17 cellular contexts compared by ENCODE assay signal in genomic region chr16:48277158-48277557, GRCh38. TPM values are rescaled to one million over a fixed set of nuclear protein-coding genes. Genes with fewer than 3 reads are reported as not detected.
DNase-seq lines count a peak whose midpoint lies in the region; ATAC-seq and TF ChIP-seq lines count a peak whose summit lies in the region.
"Had no signal": no experiment of that assay in that cellular context is flagged by ENCODE, and none has a peak within 500 bp of the region (broad histone marks: within the 10 kb centered on the region; RNA-seq: fewer than 3 reads in every experiment).

No MANE protein-coding gene starts in this region.

- H4K20me1 ChIP-seq in PC-3 (ENCODE audit: low read length), result no peaks in the 10 kb centered on the region

- H3K4me2 ChIP-seq in PC-3 (ENCODE audit: low read length), result no peak overlapping the region
- H3K4me2 ChIP-seq: BLaER1 had no signal

- H3K36me3 ChIP-seq in gastroesophageal sphincter (peaks cover 3 to 13% of the 10 kb centered on the region in 2 donors), stomach (peaks cover 0 to 37% (median 28%) of the 10 kb centered on the region in 4 donors), uterus (no peaks in the 10 kb centered on the region), PC-3 (ENCODE audit: low read depth, low read length) (peaks cover 16% of the 10 kb centered on the region)
- H3K36me3 ChIP-seq: ascending aorta had no signal

- TF ChIP-seq POLR2A in gastroesophageal sphincter (IDR thresholded peaks at IDR 0.05) (no peak), stomach (IDR thresholded peaks at IDR 0.05) (no peak), uterus (IDR thresholded peaks at IDR 0.05) (no peak)

- no peak overlapping the region for H3K9ac ChIP-seq in PC-3 (ENCODE audit: low read length)
- H3K9ac ChIP-seq: BLaER1 had no signal

- no peaks in the 10 kb centered on the region for H3K79me2 ChIP-seq in PC-3 (ENCODE audit: low read length)

- CTCF ChIA-PET in PC-3 (lab: Charles Lee), result no interaction called here

- no TSS peak for BruUV-seq in PC-3 (replicated peaks; lab: Mats Ljungman, UMichigan)

- H2AFZ ChIP-seq in PC-3 (ENCODE audit: low read length), result no peak overlapping the region

- 94 to 96% methylated on average over 2 to 5 of the region's 5 CpGs for WGBS in gastroesophageal sphincter (ENCODE audit: low coverage in 1 of 2), 2 donors
- WGBS in stomach, 5 donors, result 77 to 85% (median 80%) methylated on average over 5 of the region's 5 CpGs

- H3K4me1 ChIP-seq in gastroesophageal sphincter (peaks cover 0 to 79% (median 10%) of the 10 kb centered on the region in 3 donors), stomach (peaks cover 0 to 45% (median 28%) of the 10 kb centered on the region in 4 donors), uterus (no peaks in the 10 kb centered on the region), PC-3 (ENCODE audit: insufficient read depth, low read length) (no peaks in the 10 kb centered on the region)

- no peak for TF ChIP-seq EP300 in gastroesophageal sphincter (IDR thresholded peaks at IDR 0.05)
- TF ChIP-seq EP300 in stomach (IDR thresholded peaks at IDR 0.05), result no peak

- ATAC-seq in gastroesophageal sphincter (no peak), PC-3 (no peak)
- ATAC-seq: heart left ventricle had no signal

- POLR2A ChIA-PET in PC-3 (lab: Charles Lee; ENCODE audit: unreplicated experiment), result no interaction called here

- intact Hi-C loops in stomach (cut with DNase I; ENCODE audit: low total_unique reads), result no loop called here
- intact Hi-C loops in uterus (cut with DNase I; ENCODE audit: low total_unique reads), result no loop called here
- intact Hi-C loops in PC-3 (cut with micrococcal nuclease), result no loop called here

- no peaks in the 10 kb centered on the region for H3K9me3 ChIP-seq in gastroesophageal sphincter
- no peaks in the 10 kb centered on the region for H3K9me3 ChIP-seq in stomach
- no peaks in the 10 kb centered on the region for H3K9me3 ChIP-seq in uterus
- H3K9me3 ChIP-seq in PC-3 (ENCODE audit: low read length), result no peaks in the 10 kb centered on the region
- H3K9me3 ChIP-seq: ascending aorta, BLaER1, esophagus squamous epithelium, heart left ventricle had no signal

- peak; percentile 40 for DNase-seq in NCI-H1105 treated with DMSO at 0.1 percent for 48 hours (lab: John Stamatoyannopoulos, UW)
- peak; percentile 15 for DNase-seq in amniotic epithelial cell (ENCODE audit: low read depth)
- DNase-seq in stomach, result peak; percentile 54
- no peak for DNase-seq in dedifferentiated amniotic fluid mesenchymal stem cell (ENCODE audit: extremely low spot score)
- no peak for DNase-seq in uterus
- DNase-seq in PC-3, result no peak
- DNase-seq: activated CD4-positive, CD25-positive, alpha-beta regulatory T cell treated with anti-CD3 and anti-CD28 coated beads, Interleukin-2, amount 50 U/mL, for 72 hours; DMS153; esophagus squamous epithelium; H7; heart left ventricle; MM.1S; occipital lobe; stimulated activated CD4-positive, alpha-beta T cell treated with anti-CD3 and anti-CD28 coated beads, Interleukin-4, amount 100 ng/mL, for 4 hours had no signal

- peak overlapping the region in 3 of 4 donors; percentile 45 to 67 (median 63) for H3K27ac ChIP-seq in gastroesophageal sphincter
- H3K27ac ChIP-seq in stomach, result peak overlapping the region in 1 of 5 donors; percentile 64
- no peak overlapping the region for H3K27ac ChIP-seq in uterus
- H3K27ac ChIP-seq in PC-3 (ENCODE audit: low read length), result no peak overlapping the region
- H3K27ac ChIP-seq: BLaER1, esophagus squamous epithelium had no signal

- no peaks in the 10 kb centered on the region for H3K9me2 ChIP-seq in PC-3 (replicated peaks; ENCODE audit: low read length)

- TF ChIP-seq CTCF in gastroesophageal sphincter (IDR thresholded peaks at IDR 0.05) (no peak), stomach (IDR thresholded peaks at IDR 0.05) (no peak), uterus (IDR thresholded peaks at IDR 0.05) (no peak), PC-3 (conservative IDR thresholded peaks at IDR 0.05; ENCODE audit: low read depth, low read length) (no peak)

- H3F3A ChIP-seq in PC-3 (ENCODE audit: low read length, unreplicated experiment), result no peaks in the 10 kb centered on the region

- H3K4me3 ChIP-seq in gastroesophageal sphincter, result no peak overlapping the region
- H3K4me3 ChIP-seq in stomach, result no peak overlapping the region
- no peak overlapping the region for H3K4me3 ChIP-seq in uterus
- no peak overlapping the region for H3K4me3 ChIP-seq in PC-3 (ENCODE audit: low read length)
- H3K4me3 ChIP-seq: ascending aorta, BLaER1, esophagus squamous epithelium, heart left ventricle had no signal

- H3K27me3 ChIP-seq in gastroesophageal sphincter (no peaks in the 10 kb centered on the region), stomach (no peaks in the 10 kb centered on the region), uterus (no peaks in the 10 kb centered on the region), PC-3 (ENCODE audit: low read length) (no peaks in the 10 kb centered on the region)
- H3K27me3 ChIP-seq: ascending aorta, BLaER1, esophagus squamous epithelium, heart left ventricle had no signal

RNA-seq across cellular contexts. Expression of gene ABCC11, which starts 29.8 kb away (rescaled TPM):
- total RNA-seq in gastroesophageal sphincter (not detected), stomach (under 1 TPM in 1 of 5 donors, not detected in 4; 0.73 TPM), uterus (under 1 TPM in 1 of 4 donors, not detected in 3; 0.48 TPM), PC-3 (2014; rRNA removed) (0.26 TPM in 1 of 2 replicates, not detected in the other)
- under 1 TPM in 1 of 3 donors, not detected in 2; 0.03 TPM for polyA plus RNA-seq in stomach
- total RNA-seq: ascending aorta had no signal

RNA-seq across cellular contexts. Expression of gene LONP2, which starts 33.1 kb away (rescaled TPM):
- total RNA-seq in gastroesophageal sphincter (10 to 100 TPM; 61.5 to 83.7 (median 72.3) TPM), stomach (100 to 1,000 TPM in 1 of 5 donors, 10 to 100 TPM in 4; 24.6 to 140 (median 37.3) TPM), uterus (10 to 100 TPM; 28.2 to 88.9 (median 64.3) TPM), PC-3 (2014; rRNA removed) (32.3 and 41.5 TPM in 2 replicates)
- polyA plus RNA-seq in stomach, result 10 to 100 TPM; 13.0 to 23.0 (median 13.9) TPM

Comparison
In these comparisons a context has a peak if more than half of its experiments do, and no peak if none do; other contexts are left out.
1. DNase-seq: peak in NCI-H1105 treated with DMSO at 0.1 percent for 48 hours (single experiment), amniotic epithelial cell (single experiment) and stomach (single experiment); none in dedifferentiated amniotic fluid mesenchymal stem cell (single experiment), uterus (0 of 2) and PC-3 (single experiment).
2. H3K27ac ChIP-seq: peak in gastroesophageal sphincter (3 of 4); none in uterus (0 of 2) and PC-3 (single experiment).